In genomic region chr10:73650537-73651331, GRCh38 we compare ENCODE assay signal across 10 cellular contexts. TPM values are rescaled to one million over a fixed set of nuclear protein-coding genes. Genes with fewer than 3 reads are reported as not detected.
DNase-seq lines count a peak whose midpoint lies in the region; ATAC-seq, FAIRE-seq and TF ChIP-seq lines count a peak whose summit lies in the region.
"Had no signal": no experiment of that assay in that cellular context is flagged by ENCODE, and none has a peak within 500 bp of the region (broad histone marks: within the 10 kb centered on the region; RNA-seq: fewer than 3 reads in every experiment).

No MANE protein-coding gene starts in this region.

- no peak overlapping the region for H3K4me2 ChIP-seq in PC-3 (ENCODE audit: low read length)

- H4K20me1 ChIP-seq in PC-3 (ENCODE audit: low read length), result no peaks in the 10 kb centered on the region

- peaks cover 42% of the 10 kb centered on the region for H3K4me1 Mint-ChIP-seq in endothelial cell (ENCODE audit: unreplicated experiment)

- no peak for FAIRE-seq in urothelium cell line (lab: Jason Lieb, UNC)

- no peaks in the 10 kb centered on the region for H3K9me2 ChIP-seq in PC-3 (replicated peaks; ENCODE audit: low read length)

- H3K36me3 Mint-ChIP-seq in endothelial cell (ENCODE audit: low read depth, unreplicated experiment), result peaks cover 4% of the 10 kb centered on the region

- no peak overlapping the region for H3K4me3 ChIP-seq in PC-3 (ENCODE audit: low read length)

- intact Hi-C loops in PC-3 (cut with micrococcal nuclease), result loop anchor here (5.0 to 10.0 kb wide), 3 partner anchors 137 to 294 kb away; partner anchors contain the start of gene ZSWIM8
- intact Hi-C loops in left cardiac atrium (cut with DNase I), result loop anchor here in 1 of 2 donors (10.0 kb wide), 1 partner anchor 94 kb away; the partner anchor contains the start of gene SEC24C

- no peak overlapping the region for H3K9ac ChIP-seq in PC-3 (ENCODE audit: low read length)

- no peaks in the 10 kb centered on the region for H3K9me3 ChIP-seq in PC-3 (ENCODE audit: low read length)

- H3F3A ChIP-seq in PC-3 (ENCODE audit: low read length, unreplicated experiment), result no peaks in the 10 kb centered on the region

- no peak for TF ChIP-seq CTCF in PC-3 (conservative IDR thresholded peaks at IDR 0.05; ENCODE audit: low read depth, low read length)
- TF ChIP-seq CTCF in endothelial cell (IDR thresholded peaks at IDR 0.05; ENCODE audit: unreplicated experiment), result no peak

- H2AFZ ChIP-seq in PC-3 (ENCODE audit: low read length), result no peak overlapping the region

- no TSS peak for BruUV-seq in PC-3 (replicated peaks; lab: Mats Ljungman, UMichigan)

- ATAC-seq in GM18907 (IDR thresholded peaks at IDR 0.05; ENCODE audit: unreplicated experiment), result peak; percentile 40
- ATAC-seq in PC-3, result no peak
- peak; percentile 42 to 46 for ATAC-seq in left cardiac atrium
- no peak for ATAC-seq in GM21447 (IDR thresholded peaks at IDR 0.05; ENCODE audit: unreplicated experiment)

- H3K27me3 Mint-ChIP-seq in endothelial cell (ENCODE audit: unreplicated experiment), result peaks cover 13% of the 10 kb centered on the region

- POLR2A ChIA-PET in PC-3 (lab: Charles Lee; ENCODE audit: unreplicated experiment), result interaction anchor here (0.6 kb wide), 1 partner anchor 117 kb away, joined by 5 read pairs; no protein-coding TSS in a partner anchor

- DNase-seq in AG08396 (ENCODE audit: low spot score) (peak; percentile 73), PC-3 (peak; percentile 53), left cardiac atrium (peak; percentile 61), endothelial cell (ENCODE audit: low spot score) (no peak), urothelium cell line (ENCODE audit: low spot score) (no peak)
- DNase-seq in stimulated activated naive CD4-positive, alpha-beta T cell treated with Interleukin-2 at 50 U/mL for 16 hours (lab: John Stamatoyannopoulos, UW), result no peak
- DNase-seq: Calu3, islet precursor cell had no signal

- no peaks in the 10 kb centered on the region for H3K36me3 ChIP-seq in PC-3 (ENCODE audit: low read depth, low read length)

- no peak overlapping the region for H3K4me3 Mint-ChIP-seq in endothelial cell (ENCODE audit: unreplicated experiment)

- CTCF ChIA-PET in PC-3 (lab: Charles Lee), result no interaction called here

- no peak overlapping the region for H3K27ac Mint-ChIP-seq in endothelial cell (ENCODE audit: unreplicated experiment)

- no peaks in the 10 kb centered on the region for H3K4me1 ChIP-seq in PC-3 (ENCODE audit: insufficient read depth, low read length)

- H3K79me2 ChIP-seq in PC-3 (ENCODE audit: low read length), result no peaks in the 10 kb centered on the region

- no peaks in the 10 kb centered on the region for H3K9me3 Mint-ChIP-seq in endothelial cell (ENCODE audit: unreplicated experiment)

- H3K27ac ChIP-seq in PC-3 (ENCODE audit: low read length), result no peak overlapping the region

- no peaks in the 10 kb centered on the region for H3K27me3 ChIP-seq in PC-3 (ENCODE audit: low read length)

RNA-seq across cellular contexts. Expression of gene SYNPO2L, which starts 5.1 kb away (rescaled TPM):
- 0.06 TPM in 1 of 2 replicates, not detected in the other for total RNA-seq in PC-3 (2014; rRNA removed)
- total RNA-seq in left cardiac atrium, result 100 to 1,000 TPM; 165 to 219 TPM
- 0.13 TPM for total RNA-seq in endothelial cell (ENCODE audit: unreplicated experiment)
- total RNA-seq: Calu3 had no signal

RNA-seq across cellular contexts. Expression of gene MYOZ1, which starts 9.5 kb away (rescaled TPM):
- 0.17 TPM in 1 of 2 replicates, not detected in the other for total RNA-seq in PC-3 (2014; rRNA removed)
- total RNA-seq in left cardiac atrium, result 10 to 100 TPM in 1 of 2 donors, 1 to 10 TPM in 1; 2.1 to 13.1 TPM
- total RNA-seq in endothelial cell (ENCODE audit: unreplicated experiment), result 4.0 TPM
- total RNA-seq: Calu3 had no signal

RNA-seq across cellular contexts. Expression of gene AGAP5, which starts 47.2 kb away (rescaled TPM):
- 15.0 and 18.2 TPM in 2 replicates for total RNA-seq in PC-3 (2014; rRNA removed)
- 1 to 10 TPM; 4.2 to 4.4 TPM for total RNA-seq in left cardiac atrium
- 8.0 TPM for total RNA-seq in endothelial cell (ENCODE audit: unreplicated experiment)

RNA-seq across cellular contexts. Expression of gene USP54, which starts 59.6 kb away (rescaled TPM):
- 40.5 and 43.7 TPM in 2 replicates for total RNA-seq in PC-3 (2014; rRNA removed)
- 10 to 100 TPM; 30.5 to 47.8 TPM for total RNA-seq in left cardiac atrium
- total RNA-seq in endothelial cell (ENCODE audit: unreplicated experiment), result 267 TPM

Comparison
In these comparisons a context has a peak if more than half of its experiments do, and no peak if none do; other contexts are left out.
1. DNase-seq: peak in AG08396 (single experiment), PC-3 (single experiment) and left cardiac atrium (single experiment); none in endothelial cell (single experiment), stimulated activated naive CD4-positive, alpha-beta T cell treated with Interleukin-2 at 50 U/mL for 16 hours (single experiment) and urothelium cell line (single experiment).
2. ATAC-seq: peak in GM18907 (single experiment) and left cardiac atrium (2 of 2); none in PC-3 (single experiment) and GM21447 (single experiment).
3. RNA of gene SYNPO2L, which starts 5.1 kb away (total RNA-seq): 165 to 219 TPM in left cardiac atrium; 0.13 TPM in endothelial cell (single experiment) and 0.06 TPM in PC-3; every median in the first group is over 100 times any median in the second.